23 cellular contexts compared by ENCODE assay signal in the genomic region with DNA sequence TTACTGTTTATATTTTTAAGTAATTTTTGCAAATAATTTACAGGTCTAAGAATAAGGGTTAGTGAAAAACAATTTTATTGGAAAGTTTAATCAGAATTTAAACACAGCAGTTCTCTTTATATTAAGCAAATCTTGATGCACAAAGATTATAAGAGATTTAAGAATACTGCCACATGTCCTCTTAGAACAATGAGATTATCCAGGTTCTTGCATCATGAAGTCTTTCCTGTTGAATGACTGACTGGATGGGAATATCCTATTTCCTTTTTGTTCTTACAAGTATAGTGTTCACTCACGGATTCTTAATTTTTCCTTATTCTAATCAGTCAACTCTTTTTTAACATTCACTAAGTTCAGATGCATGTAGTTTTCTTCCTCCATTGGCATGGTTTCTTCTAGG. TPM values are rescaled to one million over a fixed set of nuclear protein-coding genes. Genes with fewer than 3 reads are reported as not detected.
A peak's percentile ranks its signal among the peaks of the same experiment; 100 is the strongest.
DNase-seq lines count a peak whose midpoint lies in the region; ATAC-seq and TF ChIP-seq lines count a peak whose summit lies in the region.
"Had no signal": no experiment of that assay in that cellular context is flagged by ENCODE, and none has a peak within 500 bp of the region (broad histone marks: within the 10 kb centered on the region; RNA-seq: fewer than 3 reads in every experiment).

No MANE protein-coding gene starts in this region.

- peaks cover 63% of the 10 kb centered on the region for H3K4me1 Mint-ChIP-seq in activated naive CD4-positive, alpha-beta T cell treated with anti-CD3 and anti-CD28 coated beads, Interleukin-2, amount 50 U/mL, for 24 hours
- H3K4me1 Mint-ChIP-seq in activated naive CD4-positive, alpha-beta T cell treated with anti-CD3 and anti-CD28 coated beads, Interleukin-2, amount 10 ng/mL, durations not matched to agents 7 days and 5 days, result peaks cover 22% of the 10 kb centered on the region
- H3K4me1 Mint-ChIP-seq in endothelial cell (ENCODE audit: unreplicated experiment), result peaks cover 9% of the 10 kb centered on the region
- peaks cover 62% of the 10 kb centered on the region for H3K4me1 Mint-ChIP-seq in stimulated activated memory B cell treated with anti-CD40 and anti-IgM and Interleukin-4, amounts not matched to agents 10 μg/mL and 1 μg/mL and 100 μg/mL, for 72 hours

- H3K36me3 Mint-ChIP-seq in activated naive CD4-positive, alpha-beta T cell treated with anti-CD3 and anti-CD28 coated beads, Interleukin-2, amount 50 U/mL, for 24 hours, result peaks cover 21% of the 10 kb centered on the region
- H3K36me3 Mint-ChIP-seq in activated naive CD4-positive, alpha-beta T cell treated with anti-CD3 and anti-CD28 coated beads, Interleukin-2, amount 10 ng/mL, durations not matched to agents 7 days and 5 days, result peaks cover 26% of the 10 kb centered on the region
- peaks cover 11% of the 10 kb centered on the region for H3K36me3 Mint-ChIP-seq in endothelial cell (ENCODE audit: low read depth, unreplicated experiment)
- H3K36me3 Mint-ChIP-seq in stimulated activated memory B cell treated with anti-CD40 and anti-IgM and Interleukin-4, amounts not matched to agents 10 μg/mL and 1 μg/mL and 100 μg/mL, for 72 hours, result peaks cover 24% of the 10 kb centered on the region

- no peak overlapping the region for H3K4me3 ChIP-seq in SK-N-MC
- H3K4me3 ChIP-seq: breast epithelium, hepatocyte, suprapubic skin had no signal

- CTCF ChIA-PET in activated naive CD4-positive, alpha-beta T cell treated with anti-CD3 and anti-CD28 coated beads, Interleukin-2, amount 10 ng/mL, durations not matched to agents 7 days and 5 days (lab: Charles Lee), result no interaction called here

- no peak overlapping the region for H3K9ac ChIP-seq in SK-N-MC (ENCODE audit: insufficient read length)

- no peaks in the 10 kb centered on the region for H3K27me3 Mint-ChIP-seq in activated naive CD4-positive, alpha-beta T cell treated with anti-CD3 and anti-CD28 coated beads, Interleukin-2, amount 50 U/mL, for 24 hours
- no peaks in the 10 kb centered on the region for H3K27me3 Mint-ChIP-seq in activated naive CD4-positive, alpha-beta T cell treated with anti-CD3 and anti-CD28 coated beads, Interleukin-2, amount 10 ng/mL, durations not matched to agents 7 days and 5 days
- H3K27me3 Mint-ChIP-seq in endothelial cell (ENCODE audit: unreplicated experiment), result no peaks in the 10 kb centered on the region
- no peaks in the 10 kb centered on the region for H3K27me3 Mint-ChIP-seq in stimulated activated memory B cell treated with anti-CD40 and anti-IgM and Interleukin-4, amounts not matched to agents 10 μg/mL and 1 μg/mL and 100 μg/mL, for 72 hours
- H3K27me3 Mint-ChIP-seq: progenitor cell of endocrine pancreas had no signal

- peak overlapping the region; percentile 75 for H3K27ac Mint-ChIP-seq in activated naive CD4-positive, alpha-beta T cell treated with anti-CD3 and anti-CD28 coated beads, Interleukin-2, amount 50 U/mL, for 24 hours
- H3K27ac Mint-ChIP-seq in activated naive CD4-positive, alpha-beta T cell treated with anti-CD3 and anti-CD28 coated beads, Interleukin-2, amount 10 ng/mL, durations not matched to agents 7 days and 5 days, result no peak overlapping the region
- H3K27ac Mint-ChIP-seq in endothelial cell (ENCODE audit: unreplicated experiment), result peak overlapping the region; percentile 92
- H3K27ac Mint-ChIP-seq in stimulated activated memory B cell treated with anti-CD40 and anti-IgM and Interleukin-4, amounts not matched to agents 10 μg/mL and 1 μg/mL and 100 μg/mL, for 72 hours, result peak overlapping the region; percentile 3
- H3K27ac Mint-ChIP-seq: HFFc6; progenitor cell of endocrine pancreas; stimulated activated effector memory CD8-positive, alpha-beta T cell treated with anti-CD3 and anti-CD28 coated beads, Interleukin-12 subunit alpha, Interleukin-12 subunit beta, amount 100 ng/mL, for 72 hours had no signal

- no peaks in the 10 kb centered on the region for H3K9me3 Mint-ChIP-seq in activated naive CD4-positive, alpha-beta T cell treated with anti-CD3 and anti-CD28 coated beads, Interleukin-2, amount 50 U/mL, for 24 hours
- peaks cover 8% of the 10 kb centered on the region for H3K9me3 Mint-ChIP-seq in activated naive CD4-positive, alpha-beta T cell treated with anti-CD3 and anti-CD28 coated beads, Interleukin-2, amount 10 ng/mL, durations not matched to agents 7 days and 5 days
- H3K9me3 Mint-ChIP-seq in endothelial cell (ENCODE audit: unreplicated experiment), result no peaks in the 10 kb centered on the region
- peaks cover 3% of the 10 kb centered on the region for H3K9me3 Mint-ChIP-seq in stimulated activated memory B cell treated with anti-CD40 and anti-IgM and Interleukin-4, amounts not matched to agents 10 μg/mL and 1 μg/mL and 100 μg/mL, for 72 hours
- H3K9me3 Mint-ChIP-seq: HFFc6; stimulated activated effector memory CD8-positive, alpha-beta T cell treated with anti-CD3 and anti-CD28 coated beads, Interleukin-12 subunit alpha, Interleukin-12 subunit beta, amount 100 ng/mL, for 72 hours had no signal

- H3K27ac ChIP-seq in SK-N-MC, result peak overlapping the region; percentile 83
- H3K27ac ChIP-seq: breast epithelium, C4-2B, hepatocyte, suprapubic skin had no signal

- no peaks in the 10 kb centered on the region for H3K9me3 ChIP-seq in SK-N-MC (ENCODE audit: low read depth, low read length)
- H3K9me3 ChIP-seq: breast epithelium, suprapubic skin had no signal

- no peak for ATAC-seq in stimulated activated memory B cell treated with anti-CD40 and anti-IgM and Interleukin-4, amounts not matched to agents 10 μg/mL and 1 μg/mL and 100 μg/mL, for 72 hours
- ATAC-seq in GM18519 (IDR thresholded peaks at IDR 0.05; ENCODE audit: low FRiP score, unreplicated experiment), result no peak
- no peak for ATAC-seq in HG03097 (IDR thresholded peaks at IDR 0.05; ENCODE audit: low FRiP score, unreplicated experiment)
- ATAC-seq in GM21619 (IDR thresholded peaks at IDR 0.05; ENCODE audit: unreplicated experiment), result no peak

- TF ChIP-seq CTCF in endothelial cell (IDR thresholded peaks at IDR 0.05; ENCODE audit: unreplicated experiment), result no peak

- peaks cover 10% of the 10 kb centered on the region for H3K36me3 ChIP-seq in SK-N-MC (ENCODE audit: insufficient read depth, low read length)
- H3K36me3 ChIP-seq: breast epithelium, suprapubic skin had no signal

- H3K4me3 Mint-ChIP-seq in activated naive CD4-positive, alpha-beta T cell treated with anti-CD3 and anti-CD28 coated beads, Interleukin-2, amount 50 U/mL, for 24 hours, result no peak overlapping the region
- H3K4me3 Mint-ChIP-seq in activated naive CD4-positive, alpha-beta T cell treated with anti-CD3 and anti-CD28 coated beads, Interleukin-2, amount 10 ng/mL, durations not matched to agents 7 days and 5 days, result no peak overlapping the region
- H3K4me3 Mint-ChIP-seq in endothelial cell (ENCODE audit: unreplicated experiment), result no peak overlapping the region
- no peak overlapping the region for H3K4me3 Mint-ChIP-seq in stimulated activated memory B cell treated with anti-CD40 and anti-IgM and Interleukin-4, amounts not matched to agents 10 μg/mL and 1 μg/mL and 100 μg/mL, for 72 hours
- H3K4me3 Mint-ChIP-seq: HFFc6; stimulated activated effector memory CD8-positive, alpha-beta T cell treated with anti-CD3 and anti-CD28 coated beads, Interleukin-12 subunit alpha, Interleukin-12 subunit beta, amount 100 ng/mL, for 72 hours had no signal

- DNase-seq in activated naive CD4-positive, alpha-beta T cell treated with anti-CD3 and anti-CD28 coated beads, Interleukin-2, amount 10 ng/mL, durations not matched to agents 7 days and 5 days, result no peak
- DNase-seq in SK-N-MC (ENCODE audit: low read depth, low spot score) (no peak), endothelial cell (ENCODE audit: low spot score) (no peak)
- DNase-seq: activated CD4-positive, alpha-beta T cell treated with anti-CD3 and anti-CD28 coated beads for 4 hours; activated CD8-positive, alpha-beta memory T cell treated with anti-CD3 and anti-CD28 coated beads, Interleukin-2, amount 50 U/mL, for 4 hours; activated gamma-delta T cell; DMS 273 treated with DMSO at 0.1 percent for 48 hours; HFFc6; islet precursor cell; Karpas-422; NCI-H1694 treated with DMSO at 0.1 percent for 48 hours; NCI-H69 had no signal

RNA-seq across cellular contexts. Expression of gene URI1, which starts 10.1 kb away (rescaled TPM):
- total RNA-seq in endothelial cell (ENCODE audit: unreplicated experiment), result 38.2 TPM
